In genomic region chr14:102218688-102219087, GRCh38 we compare ENCODE assay signal across 17 cellular contexts.
DNase-seq lines count a peak whose midpoint lies in the region; ATAC-seq and TF ChIP-seq lines count a peak whose summit lies in the region.
"Had no signal": no experiment of that assay in that cellular context is flagged by ENCODE, and none has a peak within 500 bp of the region (broad histone marks: within the 10 kb centered on the region; RNA-seq: fewer than 3 reads in every experiment).

No MANE protein-coding gene starts in this region.

- 25 to 44% (median 38%) methylated on average over 16 of the region's 16 CpGs for WGBS in psoas muscle, 3 donors

- no peak for TF ChIP-seq CTCF in dorsolateral prefrontal cortex (IDR thresholded peaks at IDR 0.05 in 54 of 56, conservative IDR thresholded peaks at IDR 0.05 in 2 of 56; ENCODE audit: low read depth in 1 of 56, partially characterized antibody in 56 of 56)
- no peak for TF ChIP-seq CTCF in psoas muscle (IDR thresholded peaks at IDR 0.05)

- H3K4me3 ChIP-seq in dorsolateral prefrontal cortex (peak overlapping the region in 1 of 59 donors; percentile 20), psoas muscle (no peak overlapping the region)

- intact Hi-C loops in dorsolateral prefrontal cortex (cut with DNase I): loop anchor here (5.0 to 10.0 kb wide), 4 partner anchors 94 to 254 kb away; partner anchors contain the start of gene DYNC1H1 (in 1 of the 2)
- intact Hi-C loops in psoas muscle (cut with DNase I): no loop called here

- H3K36me3 ChIP-seq in psoas muscle (ENCODE audit: insufficient read depth in 1 of 2, low read depth in 1 of 2): peaks cover 0 to 16% of the 10 kb centered on the region in 2 donors

- H3K27ac Mint-ChIP-seq in activated CD8-positive, alpha-beta memory T cell treated with anti-CD3 and anti-CD28 coated beads, Interleukin-2, amount 10 ng/mL, durations not matched to agents 7 days and 5 days: no peak overlapping the region

- POLR2A ChIA-PET in HEK293T (lab: Yijun Ruan, JAX): no interaction called here

- H3K4me1 ChIP-seq in psoas muscle: peaks cover 35% of the 10 kb centered on the region

- H3K4me1 Mint-ChIP-seq in activated CD8-positive, alpha-beta memory T cell treated with anti-CD3 and anti-CD28 coated beads, Interleukin-2, amount 10 ng/mL, durations not matched to agents 7 days and 5 days: peaks cover 11% of the 10 kb centered on the region

- CTCF ChIA-PET in activated CD8-positive, alpha-beta memory T cell treated with anti-CD3 and anti-CD28 coated beads, Interleukin-2, amount 10 ng/mL, durations not matched to agents 7 days and 5 days (lab: Charles Lee): no interaction called here
- CTCF ChIA-PET in HEK293T (lab: Yijun Ruan, JAX): interaction anchor here (1.1 kb wide), 1 partner anchor 47 kb away, joined by 4 read pairs; no protein-coding TSS in a partner anchor

- H3K4me3 Mint-ChIP-seq in activated CD8-positive, alpha-beta memory T cell treated with anti-CD3 and anti-CD28 coated beads, Interleukin-2, amount 10 ng/mL, durations not matched to agents 7 days and 5 days: no peak overlapping the region

- H3K36me3 Mint-ChIP-seq in activated CD8-positive, alpha-beta memory T cell treated with anti-CD3 and anti-CD28 coated beads, Interleukin-2, amount 10 ng/mL, durations not matched to agents 7 days and 5 days: peaks cover 2% of the 10 kb centered on the region

- peak; percentile 66 for DNase-seq in DMS 273 (lab: John Stamatoyannopoulos, UW; ENCODE audit: unreplicated experiment)
- DNase-seq in DMS 273 treated with DMSO at 0.1 percent for 48 hours (lab: John Stamatoyannopoulos, UW): no peak
- peak; percentile 65 for DNase-seq in NCI-H2171 treated with DMSO at 0.1 percent for 48 hours (lab: John Stamatoyannopoulos, UW)
- DNase-seq in dorsolateral prefrontal cortex: peak in 4 of 10 donors; percentile 27 to 51 (median 44)
- no peak for DNase-seq in psoas muscle
- DNase-seq in activated CD8-positive, alpha-beta memory T cell treated with anti-CD3 and anti-CD28 coated beads, Interleukin-2, amount 10 ng/mL, durations not matched to agents 7 days and 5 days: no peak
- DNase-seq in HEK293T (ENCODE audit: extremely low spot score): no peak
- DNase-seq: EL, NCI-H1048, NCI-H146, NCI-H2081, NCI-H69, OCI-M1, SIG-M5 had no signal

- peak; percentile 40 to 58 (median 54) for ATAC-seq in psoas muscle
- ATAC-seq in activated CD8-positive, alpha-beta memory T cell treated with anti-CD3 and anti-CD28 coated beads, Interleukin-2, amount 10 ng/mL, durations not matched to agents 7 days and 5 days: no peak
- ATAC-seq in HG02938 (IDR thresholded peaks at IDR 0.05; ENCODE audit: unreplicated experiment): no peak

- peak overlapping the region in 52 of 59 donors; percentile 0 to 100 (median 69) for H3K27ac ChIP-seq in dorsolateral prefrontal cortex
- no peak overlapping the region for H3K27ac ChIP-seq in psoas muscle
- H3K27ac ChIP-seq: 22Rv1, KMS-11 had no signal

- no peaks in the 10 kb centered on the region for H3K9me3 Mint-ChIP-seq in activated CD8-positive, alpha-beta memory T cell treated with anti-CD3 and anti-CD28 coated beads, Interleukin-2, amount 10 ng/mL, durations not matched to agents 7 days and 5 days (ENCODE audit: low read depth)

- H3K27me3 Mint-ChIP-seq in activated CD8-positive, alpha-beta memory T cell treated with anti-CD3 and anti-CD28 coated beads, Interleukin-2, amount 10 ng/mL, durations not matched to agents 7 days and 5 days: no peaks in the 10 kb centered on the region

- H3K27me3 ChIP-seq in dorsolateral prefrontal cortex (no peaks in the 10 kb centered on the region), psoas muscle (ENCODE audit: insufficient read depth in 3 of 3, low read length in 2 of 3) (no peaks in the 10 kb centered on the region)

- H3K9me3 ChIP-seq in psoas muscle: no peaks in the 10 kb centered on the region

TF ChIP-seq in HEK293T, 16 proteins besides CTCF, POLR2A, EP300 and RAD21:
- TF ChIP-seq ZNF384 (IDR thresholded peaks at IDR 0.05): no peak

Comparison
In these comparisons a context has a peak if more than half of its experiments do, and no peak if none do; other contexts are left out.
1. DNase-seq: peak in DMS 273 (single experiment) and NCI-H2171 treated with DMSO at 0.1 percent for 48 hours (single experiment); none in DMS 273 treated with DMSO at 0.1 percent for 48 hours (single experiment), psoas muscle (0 of 2), activated CD8-positive, alpha-beta memory T cell treated with anti-CD3 and anti-CD28 coated beads, Interleukin-2, amount 10 ng/mL, durations not matched to agents 7 days and 5 days (single experiment) and HEK293T (single experiment).
2. ATAC-seq: peak in psoas muscle (4 of 4); none in activated CD8-positive, alpha-beta memory T cell treated with anti-CD3 and anti-CD28 coated beads, Interleukin-2, amount 10 ng/mL, durations not matched to agents 7 days and 5 days (single experiment) and HG02938 (single experiment).
3. intact Hi-C loops: an anchor here in dorsolateral prefrontal cortex (5.0 to 10.0 kb wide); none called in psoas muscle.